1 cellular context compared by ENCODE assay signal in genomic region chr13:99970761-99971575, GRCh38.
A peak's percentile ranks its signal among the peaks of the same experiment; 100 is the strongest.
TF ChIP-seq lines count a peak whose summit lies in the region.

No MANE protein-coding gene starts in this region.

TF ChIP-seq in K562, 482 proteins besides CTCF, POLR2A, EP300 and RAD21 (continued from another document):
- TF ChIP-seq ZC3H8 (IDR thresholded peaks at IDR 0.05) (no peak), SUPT5H (IDR thresholded peaks at IDR 0.05) (no peak), POLR2G (IDR thresholded peaks at IDR 0.05; ENCODE audit: low read depth, low read length) (peak; percentile 65), PML (IDR thresholded peaks at IDR 0.05; ENCODE audit: low read length) (no peak), ZNF431 (CRISPR knock-in tag; IDR thresholded peaks at IDR 0.05) (0 out of 2 replicates have a peak, but pooled peaks have one; percentile 32), ZFP36 (IDR thresholded peaks at IDR 0.05; ENCODE audit: low read depth, low read length, partially characterized antibody) (no peak), RBM14 (IDR thresholded peaks at IDR 0.05; ENCODE audit: borderline replicate concordance, insufficient read depth, low read depth, low read length) (no peak), HEY1 (CRISPR knock-in tag; IDR thresholded peaks at IDR 0.05; ENCODE audit: borderline replicate concordance) (no peak), SRSF7 (optimal IDR thresholded peaks at IDR 0.05; ENCODE audit: low read depth, low read length) (no peak), ESRRB (CRISPR knock-in tag; IDR thresholded peaks at IDR 0.05; ENCODE audit: borderline replicate concordance) (no peak), RBFOX2 (IDR thresholded peaks at IDR 0.05; ENCODE audit: low read depth, low read length) (peak; percentile 44), ZBTB8A (IDR thresholded peaks at IDR 0.05; ENCODE audit: partially characterized antibody) (no peak), MXI1 (IDR thresholded peaks at IDR 0.05; ENCODE audit: low read depth, low read length) (no peak), POLR2B (IDR thresholded peaks at IDR 0.05; ENCODE audit: low read depth, partially characterized antibody) (no peak), RHOXF2B (CRISPR knock-in tag; conservative IDR thresholded peaks at IDR 0.05) (no peak), NFE2L1 (tag; IDR thresholded peaks at IDR 0.05; ENCODE audit: borderline replicate concordance, low read depth) (no peak), ZNF232 (CRISPR knock-in tag; IDR thresholded peaks at IDR 0.05) (no peak), THRAP3 (IDR thresholded peaks at IDR 0.05; ENCODE audit: borderline replicate concordance) (no peak), ADNP (tag; IDR thresholded peaks at IDR 0.05) (no peak), ZNF274 (IDR thresholded peaks at IDR 0.05; ENCODE audit: borderline replicate concordance, low read depth, low read length) (no peak), NCOA1 (IDR thresholded peaks at IDR 0.05; ENCODE audit: low read depth) (no peak), L3MBTL2 (IDR thresholded peaks at IDR 0.05) (peak; percentile 70; the same call in 1 of the 2 replicates), RNF219 (CRISPR knock-in tag; IDR thresholded peaks at IDR 0.05) (no peak), ZNF407 (IDR thresholded peaks at IDR 0.05; ENCODE audit: low read depth) (no peak), HMG20A (CRISPR knock-in tag; conservative IDR thresholded peaks at IDR 0.05) (no peak)
- TF ChIP-seq, protein P1, sequence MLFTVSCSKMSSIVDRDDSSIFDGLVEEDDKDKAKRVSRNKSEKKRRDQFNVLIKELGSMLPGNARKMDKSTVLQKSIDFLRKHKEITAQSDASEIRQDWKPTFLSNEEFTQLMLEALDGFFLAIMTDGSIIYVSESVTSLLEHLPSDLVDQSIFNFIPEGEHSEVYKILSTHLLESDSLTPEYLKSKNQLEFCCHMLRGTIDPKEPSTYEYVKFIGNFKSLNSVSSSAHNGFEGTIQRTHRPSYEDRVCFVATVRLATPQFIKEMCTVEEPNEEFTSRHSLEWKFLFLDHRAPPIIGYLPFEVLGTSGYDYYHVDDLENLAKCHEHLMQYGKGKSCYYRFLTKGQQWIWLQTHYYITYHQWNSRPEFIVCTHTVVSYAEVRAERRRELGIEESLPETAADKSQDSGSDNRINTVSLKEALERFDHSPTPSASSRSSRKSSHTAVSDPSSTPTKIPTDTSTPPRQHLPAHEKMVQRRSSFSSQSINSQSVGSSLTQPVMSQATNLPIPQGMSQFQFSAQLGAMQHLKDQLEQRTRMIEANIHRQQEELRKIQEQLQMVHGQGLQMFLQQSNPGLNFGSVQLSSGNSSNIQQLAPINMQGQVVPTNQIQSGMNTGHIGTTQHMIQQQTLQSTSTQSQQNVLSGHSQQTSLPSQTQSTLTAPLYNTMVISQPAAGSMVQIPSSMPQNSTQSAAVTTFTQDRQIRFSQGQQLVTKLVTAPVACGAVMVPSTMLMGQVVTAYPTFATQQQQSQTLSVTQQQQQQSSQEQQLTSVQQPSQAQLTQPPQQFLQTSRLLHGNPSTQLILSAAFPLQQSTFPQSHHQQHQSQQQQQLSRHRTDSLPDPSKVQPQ (CRISPR knock-in tag; IDR thresholded peaks at IDR 0.05; ENCODE audit: borderline replicate concordance), result no peak
- TF ChIP-seq, protein P2, sequence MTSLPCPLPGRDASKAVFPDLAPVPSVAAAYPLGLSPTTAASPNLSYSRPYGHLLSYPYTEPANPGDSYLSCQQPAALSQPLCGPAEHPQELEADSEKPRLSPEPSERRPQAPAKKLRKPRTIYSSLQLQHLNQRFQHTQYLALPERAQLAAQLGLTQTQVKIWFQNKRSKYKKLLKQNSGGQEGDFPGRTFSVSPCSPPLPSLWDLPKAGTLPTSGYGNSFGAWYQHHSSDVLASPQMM (CRISPR knock-in tag; IDR thresholded peaks at IDR 0.05), result no peak
